In genomic region chr4:152478456-152479237, GRCh38 we compare ENCODE assay signal across 18 cellular contexts. TPM values are rescaled to one million over a fixed set of nuclear protein-coding genes. Genes with fewer than 3 reads are reported as not detected.
DNase-seq lines count a peak whose midpoint lies in the region; ATAC-seq, FAIRE-seq and TF ChIP-seq lines count a peak whose summit lies in the region.
"Had no signal": no experiment of that assay in that cellular context is flagged by ENCODE, and none has a peak within 500 bp of the region (broad histone marks: within the 10 kb centered on the region; RNA-seq: fewer than 3 reads in every experiment).

No MANE protein-coding gene starts in this region.

- CTCF ChIA-PET in SK-N-SH (lab: Yijun Ruan, JAX): interaction anchor here (0.6 to 3.3 kb wide), 5 partner anchors 12 to 1275 kb away, joined by 3 to 18 read pairs (median 6); no protein-coding TSS in a partner anchor

- H3K27me3 Mint-ChIP-seq in neural progenitor cell (ENCODE audit: insufficient read depth, low read depth): no peaks in the 10 kb centered on the region

- WGBS in SK-N-SH (ENCODE audit: low lambda C conversion rate): 50% methylated on average over 3 of the region's 3 CpGs

- ATAC-seq in GM21619 (IDR thresholded peaks at IDR 0.05; ENCODE audit: unreplicated experiment): no peak

- H3K79me2 ChIP-seq in SK-N-SH (ENCODE audit: insufficient read depth): peaks cover 68% of the 10 kb centered on the region
- H3K79me2 ChIP-seq in fibroblast of lung (ENCODE audit: control insufficient read depth, insufficient read depth, low read length): peaks cover 4% of the 10 kb centered on the region
- H3K79me2 ChIP-seq in parathyroid adenoma: peaks cover 4% of the 10 kb centered on the region
- H3K79me2 ChIP-seq in neural progenitor cell (ENCODE audit: low read depth): peaks cover 36% of the 10 kb centered on the region

- peak; percentile 13; the same call in 1 of the 2 replicates for TF ChIP-seq RAD21 in SK-N-SH (IDR thresholded peaks at IDR 0.05; ENCODE audit: low read length)

- H3K27ac Mint-ChIP-seq in neural progenitor cell: no peak overlapping the region
- H3K27ac Mint-ChIP-seq: H9 had no signal

- no peaks in the 10 kb centered on the region for H4K20me1 ChIP-seq in SK-N-SH (ENCODE audit: insufficient read depth)
- H4K20me1 ChIP-seq in fibroblast of lung (ENCODE audit: control insufficient read depth, extremely low read depth, insufficient read depth, low read length): no peaks in the 10 kb centered on the region
- H4K20me1 ChIP-seq in neural progenitor cell (ENCODE audit: low read depth): peaks cover 7% of the 10 kb centered on the region

- H3K36me3 ChIP-seq in SK-N-SH (replicated peaks in 1 of 2; ENCODE audit: control insufficient read depth in 1 of 2, insufficient read depth in 2 of 2, low read length in 1 of 2): no peaks in the 10 kb centered on the region
- H3K36me3 ChIP-seq in fibroblast of lung (ENCODE audit: control insufficient read depth, insufficient read depth, low read length): no peaks in the 10 kb centered on the region
- H3K36me3 ChIP-seq in parathyroid adenoma (ENCODE audit: control insufficient read depth, insufficient read depth, low read length): no peaks in the 10 kb centered on the region
- no peaks in the 10 kb centered on the region for H3K36me3 ChIP-seq in effector memory CD4-positive, alpha-beta T cell (ENCODE audit: control insufficient read depth, insufficient read depth, low read length)
- H3K36me3 ChIP-seq in neural progenitor cell: no peaks in the 10 kb centered on the region

- H3K9me2 ChIP-seq in SK-N-SH: no peaks in the 10 kb centered on the region

- H3K27me3 ChIP-seq in SK-N-SH (ENCODE audit: insufficient read depth) (no peaks in the 10 kb centered on the region), fibroblast of lung (ENCODE audit: control insufficient read depth, insufficient read depth, low read length) (no peaks in the 10 kb centered on the region), parathyroid adenoma (ENCODE audit: control insufficient read depth, insufficient read depth, low read length) (no peaks in the 10 kb centered on the region), neural progenitor cell (no peaks in the 10 kb centered on the region)
- no peaks in the 10 kb centered on the region for H3K27me3 ChIP-seq in effector memory CD4-positive, alpha-beta T cell (replicated peaks; ENCODE audit: control insufficient read depth, insufficient read depth, low read length, poor library complexity, severe bottlenecking)

- H3K9me3 Mint-ChIP-seq in neural progenitor cell: peaks cover 5% of the 10 kb centered on the region

- H3F3A ChIP-seq in SK-N-SH (replicated peaks; ENCODE audit: insufficient read depth): peaks cover 3% of the 10 kb centered on the region
- no peaks in the 10 kb centered on the region for H3F3A ChIP-seq in neural progenitor cell (ENCODE audit: low read depth)

- H3K4me1 Mint-ChIP-seq in neural progenitor cell: no peaks in the 10 kb centered on the region

- H2AFZ ChIP-seq in SK-N-SH (ENCODE audit: low read depth): no peak overlapping the region
- no peak overlapping the region for H2AFZ ChIP-seq in fibroblast of lung (ENCODE audit: low read length)
- no peak overlapping the region for H2AFZ ChIP-seq in parathyroid adenoma
- H2AFZ ChIP-seq in neural progenitor cell (replicated peaks): no peak overlapping the region

- H3K36me3 Mint-ChIP-seq in neural progenitor cell: peaks cover 2% of the 10 kb centered on the region

- FAIRE-seq in GM18507 (lab: Jason Lieb, UNC): peak; percentile 60
- FAIRE-seq: HTR-8/SVneo had no signal

- H3K9me3 ChIP-seq in SK-N-SH (no peaks in the 10 kb centered on the region), fibroblast of lung (ENCODE audit: control insufficient read depth, insufficient read depth, low read depth, low read length) (no peaks in the 10 kb centered on the region), parathyroid adenoma (ENCODE audit: control insufficient read depth, low read length) (no peaks in the 10 kb centered on the region), neural progenitor cell (ENCODE audit: low read depth) (no peaks in the 10 kb centered on the region)
- no peaks in the 10 kb centered on the region for H3K9me3 ChIP-seq in effector memory CD4-positive, alpha-beta T cell (ENCODE audit: control insufficient read depth, low read length)

- POLR2A ChIA-PET in SK-N-SH (lab: Yijun Ruan, JAX): no interaction called here

- H3K4me1 ChIP-seq in SK-N-SH (ENCODE audit: control insufficient read depth in 1 of 2, insufficient read depth in 2 of 2, low read depth in 1 of 2, low read length in 1 of 2): peaks cover 0 to 15% of the 10 kb centered on the region in 2 experiments; a peak in 2 of 4 replicates
- no peaks in the 10 kb centered on the region for H3K4me1 ChIP-seq in fibroblast of lung (ENCODE audit: control insufficient read depth, extremely low read depth, insufficient read depth, low read length)
- no peaks in the 10 kb centered on the region for H3K4me1 ChIP-seq in parathyroid adenoma
- H3K4me1 ChIP-seq in effector memory CD4-positive, alpha-beta T cell (ENCODE audit: control insufficient read depth, insufficient read depth, low read length, poor library complexity, severe bottlenecking): no peaks in the 10 kb centered on the region
- H3K4me1 ChIP-seq in neural progenitor cell: peaks cover 11% of the 10 kb centered on the region
- H3K4me1 ChIP-seq: Caco-2 had no signal

- H3K4me3 Mint-ChIP-seq in neural progenitor cell: no peak overlapping the region
- H3K4me3 Mint-ChIP-seq: H9 had no signal

- no peak overlapping the region for H3K9ac ChIP-seq in SK-N-SH
- no peak overlapping the region for H3K9ac ChIP-seq in fibroblast of lung (ENCODE audit: insufficient read depth, low read length)
- H3K9ac ChIP-seq in parathyroid adenoma: no peak overlapping the region
- H3K9ac ChIP-seq in neural progenitor cell: no peak overlapping the region

- H3K27ac ChIP-seq in SK-N-SH (ENCODE audit: low read depth in 2 of 2, low read length in 1 of 2): peak overlapping the region; percentile 17 to 90; a peak in 3 of 4 replicates
- no peak overlapping the region for H3K27ac ChIP-seq in fibroblast of lung (ENCODE audit: insufficient read depth, low read length)
- H3K27ac ChIP-seq in parathyroid adenoma: peak overlapping the region; percentile 42
- H3K27ac ChIP-seq in effector memory CD4-positive, alpha-beta T cell (ENCODE audit: insufficient read depth, low read length, poor library complexity, severe bottlenecking): no peak overlapping the region
- H3K27ac ChIP-seq in neural progenitor cell: no peak overlapping the region
- H3K27ac ChIP-seq: HL-60 had no signal

- TF ChIP-seq EP300 in SK-N-SH (IDR thresholded peaks at IDR 0.05; ENCODE audit: borderline replicate concordance in 1 of 2, low read depth in 1 of 2, low read length in 1 of 2): peak in 1 of 2 experiments; percentile 86; a peak in 2 of 4 replicates

- H3K4me2 ChIP-seq in SK-N-SH (no peak overlapping the region), fibroblast of lung (ENCODE audit: extremely low read depth, insufficient read depth, low read length) (no peak overlapping the region), parathyroid adenoma (ENCODE audit: low read length) (no peak overlapping the region), neural progenitor cell (no peak overlapping the region)

- H3K4me3 ChIP-seq in SK-N-SH (ENCODE audit: low read depth in 2 of 2, low read length in 1 of 2): no peak overlapping the region
- H3K4me3 ChIP-seq in fibroblast of lung (replicated peaks in 1 of 4; ENCODE audit: control extremely low read depth in 1 of 4, insufficient read depth in 1 of 4, low read depth in 3 of 4, low read length in 4 of 4): no peak overlapping the region
- no peak overlapping the region for H3K4me3 ChIP-seq in parathyroid adenoma (ENCODE audit: low read depth, low read length)
- no peak overlapping the region for H3K4me3 ChIP-seq in effector memory CD4-positive, alpha-beta T cell (ENCODE audit: insufficient read depth, low read depth, low read length, poor library complexity, severe bottlenecking)
- no peak overlapping the region for H3K4me3 ChIP-seq in neural progenitor cell

- DNase-seq in GM18507 (ENCODE audit: extremely low spot score, insufficient read length, low read depth): no peak
- peak; percentile 30 for DNase-seq in SK-N-SH
- peak; percentile 42 for DNase-seq in fibroblast of lung (ENCODE audit: low read depth in 2 of 2)
- no peak for DNase-seq in effector memory CD4-positive, alpha-beta T cell
- DNase-seq in neural progenitor cell (ENCODE audit: low spot score): no peak
- DNase-seq: ACHN, AML-193, Caco-2, H9, NCI-H1417, NCI-H187 treated with DMSO at 0.1 percent for 48 hours, NCI-H446, NCI-H748 treated with DMSO at 0.1 percent for 48 hours, SIG-M5 had no signal

- no peak for TF ChIP-seq CTCF in SK-N-SH (IDR thresholded peaks at IDR 0.05)
- no peak for TF ChIP-seq CTCF in fibroblast of lung (conservative IDR thresholded peaks at IDR 0.05 in 1 of 2, IDR thresholded peaks at IDR 0.05 in 1 of 2; ENCODE audit: low read depth in 1 of 2, low read length in 2 of 2)
- no peak for TF ChIP-seq CTCF in parathyroid adenoma (IDR thresholded peaks at IDR 0.05)
- TF ChIP-seq CTCF in neural progenitor cell (IDR thresholded peaks at IDR 0.05): no peak

TF ChIP-seq in SK-N-SH, 30 proteins besides CTCF, POLR2A, EP300 and RAD21 (continues in another document):
- TF ChIP-seq SIN3A (IDR thresholded peaks at IDR 0.05; ENCODE audit: borderline replicate concordance, low read depth, low read length): no peak
- TF ChIP-seq ELF1 (IDR thresholded peaks at IDR 0.05): no peak
- TF ChIP-seq PBX3 (IDR thresholded peaks at IDR 0.05): no peak
- no peak for TF ChIP-seq NFIC (IDR thresholded peaks at IDR 0.05; ENCODE audit: borderline replicate concordance)

RNA-seq across cellular contexts. Expression of gene FBXW7, which starts 57.2 kb away (rescaled TPM):
- polyA plus RNA-seq in SK-N-SH (2012; rRNA removed) (7.7 and 11.4 TPM in 2 replicates), fibroblast of lung (14.5 and 16.3 TPM in 2 replicates)
- polyA plus RNA-seq in SK-N-SH (2012; cell fraction: cytosol; rRNA removed): 8.5 and 11.5 TPM in 2 replicates
- 11.7 and 34.5 TPM in 2 replicates for polyA plus RNA-seq in SK-N-SH (2012; cell fraction: nucleus; rRNA removed)
- total RNA-seq in fibroblast of lung (68.7 and 87.3 TPM in 2 replicates), neural progenitor cell (ENCODE audit: low replicate concordance) (43.9 TPM in 2 replicates)
- 11.8 and 13.9 TPM in 2 replicates for polyA plus RNA-seq in fibroblast of lung (2012)
- 0.44 and 1.4 TPM in 2 replicates for polyA minus RNA-seq in fibroblast of lung (ENCODE audit: low replicate concordance)

Comparison
In these comparisons a context has a peak if more than half of its experiments do, and no peak if none do; other contexts are left out.
1. DNase-seq: peak in SK-N-SH (single experiment) and fibroblast of lung (2 of 2); none in GM18507 (single experiment), effector memory CD4-positive, alpha-beta T cell (0 of 3) and neural progenitor cell (single experiment).
2. H3K27ac ChIP-seq: peak in SK-N-SH (2 of 2) and parathyroid adenoma (single experiment); none in fibroblast of lung (single experiment), effector memory CD4-positive, alpha-beta T cell (single experiment) and neural progenitor cell (single experiment).